ENCODE assay signal across 7 cellular contexts in genomic region chr18:72762505-72763122, GRCh38.
DNase-seq lines count a peak whose midpoint lies in the region; TF ChIP-seq lines count a peak whose summit lies in the region.

No MANE protein-coding gene starts in this region.

- H3K9me3 Mint-ChIP-seq in osteocyte (ENCODE audit: unreplicated experiment): no peaks in the 10 kb centered on the region
- H3K9me3 Mint-ChIP-seq in activated CD4-positive, alpha-beta memory T cell treated with anti-CD3 and anti-CD28 coated beads for 36 hours: no peaks in the 10 kb centered on the region

- DNase-seq in GM12865 (ENCODE audit: low read depth): peak; percentile 62
- DNase-seq in GM23248: peak; percentile 65
- DNase-seq in MM.1S: peak; percentile 72
- peak; percentile 51 for DNase-seq in RWPE1 (ENCODE audit: low spot score)
- no peak for DNase-seq in esophagus squamous epithelium (lab: John Stamatoyannopoulos, UW)
- no peak for DNase-seq in osteocyte (ENCODE audit: extremely low spot score, unreplicated experiment)
- no peak for DNase-seq in activated CD4-positive, alpha-beta memory T cell treated with anti-CD3 and anti-CD28 coated beads for 36 hours

- H3K27me3 ChIP-seq in GM23248 (replicated peaks; ENCODE audit: insufficient read depth) (no peaks in the 10 kb centered on the region), MM.1S (replicated peaks; ENCODE audit: insufficient read depth, low read length) (no peaks in the 10 kb centered on the region), esophagus squamous epithelium (no peaks in the 10 kb centered on the region)

- no peak overlapping the region for H3K27ac ChIP-seq in GM23248
- no peak overlapping the region for H3K27ac ChIP-seq in MM.1S (ENCODE audit: low read length)
- no peak overlapping the region for H3K27ac ChIP-seq in RWPE1
- H3K27ac ChIP-seq in esophagus squamous epithelium: no peak overlapping the region

- H4K20me1 ChIP-seq in GM23248 (ENCODE audit: insufficient read depth) (no peaks in the 10 kb centered on the region), MM.1S (ENCODE audit: insufficient read depth, low read length) (no peaks in the 10 kb centered on the region)

- TF ChIP-seq CTCF in GM12865 (IDR thresholded peaks at IDR 0.05; ENCODE audit: insufficient read depth, low read depth, low read length, missing control alignments) (peak; percentile 52), MM.1S (IDR thresholded peaks at IDR 0.05; ENCODE audit: low read length) (peak; percentile 71), RWPE1 (conservative IDR thresholded peaks at IDR 0.05; ENCODE audit: low read depth) (peak; percentile 86), esophagus squamous epithelium (IDR thresholded peaks at IDR 0.05) (peak; percentile 37 to 77 (median 63)), osteocyte (IDR thresholded peaks at IDR 0.05) (peak; percentile 80)

- intact Hi-C loops in esophagus squamous epithelium (cut with DNase I): no loop called here
- intact Hi-C loops in activated CD4-positive, alpha-beta memory T cell treated with anti-CD3 and anti-CD28 coated beads for 36 hours (cut with micrococcal nuclease): loop anchor here (1.0 to 5.0 kb wide), 2 partner anchors 1080 to 1320 kb away; no protein-coding TSS in a partner anchor

- no peaks in the 10 kb centered on the region for H3K9me2 ChIP-seq in GM23248 (ENCODE audit: insufficient read depth)
- H3K9me2 ChIP-seq in MM.1S (replicated peaks; ENCODE audit: insufficient read depth, low read length): no peaks in the 10 kb centered on the region

- H2AFZ ChIP-seq in GM23248: no peak overlapping the region
- H2AFZ ChIP-seq in MM.1S (ENCODE audit: low read length): no peak overlapping the region

- 18 to 20% methylated on average over 5 of the region's 5 CpGs for WGBS in GM23248 (ENCODE audit: low coverage in 1 of 2, low lambda C conversion rate in 2 of 2, missing lambda C conversion rate in 2 of 2), 2 experiments
- 16 to 17% methylated on average over 5 of the region's 5 CpGs for WGBS in esophagus squamous epithelium, 2 donors

- no peaks in the 10 kb centered on the region for H3K4me1 ChIP-seq in GM23248 (ENCODE audit: insufficient read depth)
- H3K4me1 ChIP-seq in MM.1S (ENCODE audit: low read length): no peaks in the 10 kb centered on the region; the same call in 1 of the 2 replicates
- H3K4me1 ChIP-seq in esophagus squamous epithelium: no peaks in the 10 kb centered on the region

- no peaks in the 10 kb centered on the region for H3K27me3 Mint-ChIP-seq in osteocyte (ENCODE audit: unreplicated experiment)
- H3K27me3 Mint-ChIP-seq in activated CD4-positive, alpha-beta memory T cell treated with anti-CD3 and anti-CD28 coated beads for 36 hours: no peaks in the 10 kb centered on the region

- H3K36me3 Mint-ChIP-seq in osteocyte (ENCODE audit: unreplicated experiment): no peaks in the 10 kb centered on the region
- no peaks in the 10 kb centered on the region for H3K36me3 Mint-ChIP-seq in activated CD4-positive, alpha-beta memory T cell treated with anti-CD3 and anti-CD28 coated beads for 36 hours

- no peak overlapping the region for H3K27ac Mint-ChIP-seq in osteocyte (ENCODE audit: unreplicated experiment)
- H3K27ac Mint-ChIP-seq in activated CD4-positive, alpha-beta memory T cell treated with anti-CD3 and anti-CD28 coated beads for 36 hours: no peak overlapping the region

- H3K4me2 ChIP-seq in GM23248 (ENCODE audit: unreplicated experiment): no peak overlapping the region
- no peak overlapping the region for H3K4me2 ChIP-seq in MM.1S (ENCODE audit: low read depth, low read length)

- H3K4me1 Mint-ChIP-seq in osteocyte (ENCODE audit: unreplicated experiment): no peaks in the 10 kb centered on the region
- H3K4me1 Mint-ChIP-seq in activated CD4-positive, alpha-beta memory T cell treated with anti-CD3 and anti-CD28 coated beads for 36 hours (ENCODE audit: low read depth): no peaks in the 10 kb centered on the region

- TF ChIP-seq POLR2A in esophagus squamous epithelium (IDR thresholded peaks at IDR 0.05): no peak

- no peak overlapping the region for H3K4me3 ChIP-seq in GM12865 (ENCODE audit: low read depth, low read length)
- no peak overlapping the region for H3K4me3 ChIP-seq in GM23248
- no peak overlapping the region for H3K4me3 ChIP-seq in MM.1S (ENCODE audit: low read length)
- H3K4me3 ChIP-seq in esophagus squamous epithelium: no peak overlapping the region

- H3K79me2 ChIP-seq in GM23248 (ENCODE audit: insufficient read depth): no peaks in the 10 kb centered on the region
- H3K79me2 ChIP-seq in MM.1S (ENCODE audit: low read length): no peaks in the 10 kb centered on the region

- H3K9ac ChIP-seq in GM23248 (no peak overlapping the region), MM.1S (ENCODE audit: low read length) (no peak overlapping the region)

- CTCF ChIA-PET in RWPE1 (lab: Yijun Ruan, JAX): interaction anchor here (0.6 to 0.8 kb wide), 6 partner anchors 361 to 1938 kb away, joined by 3 to 4 read pairs (median 3); no protein-coding TSS in a partner anchor
- CTCF ChIA-PET in activated CD4-positive, alpha-beta memory T cell treated with anti-CD3 and anti-CD28 coated beads for 36 hours (lab: Charles Lee): interaction anchor here (0.6 to 2.3 kb wide), 6 partner anchors 9 to 1354 kb away, joined by 3 to 14 read pairs (median 3); no protein-coding TSS in a partner anchor

- POLR2A ChIA-PET in RWPE1 (lab: Yijun Ruan, JAX; ENCODE audit: low non-redundant PET): no interaction called here
- POLR2A ChIA-PET in activated CD4-positive, alpha-beta memory T cell treated with anti-CD3 and anti-CD28 coated beads for 36 hours (lab: Charles Lee): no interaction called here

- in situ Hi-C loops in GM23248 (cut with MboI): loop anchor here (10.0 to 25.0 kb wide), 2 partner anchors 1352 to 1575 kb away; no protein-coding TSS in a partner anchor

- H3K4me3 Mint-ChIP-seq in osteocyte (ENCODE audit: unreplicated experiment): no peak overlapping the region
- no peak overlapping the region for H3K4me3 Mint-ChIP-seq in activated CD4-positive, alpha-beta memory T cell treated with anti-CD3 and anti-CD28 coated beads for 36 hours

- no peaks in the 10 kb centered on the region for H3K36me3 ChIP-seq in GM23248 (ENCODE audit: low read depth)
- no peaks in the 10 kb centered on the region for H3K36me3 ChIP-seq in MM.1S (replicated peaks; ENCODE audit: insufficient read depth, low read length)
- H3K36me3 ChIP-seq in esophagus squamous epithelium: no peaks in the 10 kb centered on the region

- no peaks in the 10 kb centered on the region for H3K9me3 ChIP-seq in GM23248 (ENCODE audit: low read depth)
- no peaks in the 10 kb centered on the region for H3K9me3 ChIP-seq in MM.1S (replicated peaks; ENCODE audit: insufficient read depth, low read length)
- no peaks in the 10 kb centered on the region for H3K9me3 ChIP-seq in esophagus squamous epithelium

- H3F3A ChIP-seq in GM23248 (ENCODE audit: insufficient read depth) (no peaks in the 10 kb centered on the region), MM.1S (ENCODE audit: insufficient read depth, low read length) (no peaks in the 10 kb centered on the region)

Comparison
In these comparisons a context has a peak if more than half of its experiments do, and no peak if none do; other contexts are left out.
1. DNase-seq: peak in GM12865 (single experiment), GM23248 (single experiment), MM.1S (single experiment) and RWPE1 (single experiment); none in esophagus squamous epithelium (single experiment), osteocyte (single experiment) and activated CD4-positive, alpha-beta memory T cell treated with anti-CD3 and anti-CD28 coated beads for 36 hours (single experiment).
2. Peak in every context shown above with its lines, with median percentiles within 50 percentile points of each other: CTCF ChIP-seq.